ENCODE assay signal across 9 cellular contexts in genomic region chr6:24909281-24910216, GRCh38. TPM values are rescaled to one million over a fixed set of nuclear protein-coding genes. Genes with fewer than 3 reads are reported as not detected.
DNase-seq lines count a peak whose midpoint lies in the region; ATAC-seq and TF ChIP-seq lines count a peak whose summit lies in the region.
"Had no signal": no experiment of that assay in that cellular context is flagged by ENCODE, and none has a peak within 500 bp of the region (broad histone marks: within the 10 kb centered on the region; RNA-seq: fewer than 3 reads in every experiment).

No MANE protein-coding gene starts in this region.

- no peak overlapping the region for H3K9ac ChIP-seq in stomach smooth muscle (ENCODE audit: low read length in 2 of 2)

- H3K27ac ChIP-seq in stomach smooth muscle (ENCODE audit: low read length) (peak overlapping the region; percentile 41), testis (peak overlapping the region in 1 of 2 donors; percentile 15)

- H3K36me3 ChIP-seq in stomach smooth muscle (ENCODE audit: control insufficient read depth in 2 of 2, insufficient read depth in 2 of 2, low read length in 2 of 2): no peaks in the 10 kb centered on the region
- H3K36me3 ChIP-seq in testis (ENCODE audit: low read depth, missing control alignments): no peaks in the 10 kb centered on the region

- 42 to 47% methylated on average over 20 of the region's 20 CpGs for WGBS in lower leg skin, 2 donors
- 45 to 58% methylated on average over 20 of the region's 20 CpGs for WGBS in testis, 2 donors

- POLR2A ChIA-PET in activated CD4-positive, alpha-beta T cell treated with anti-CD3 and anti-CD28 coated beads for 36 hours (lab: Charles Lee): interaction anchor here (0.5 to 3.1 kb wide), 12 partner anchors 9 to 108 kb away, joined by 3 to 13 read pairs (median 5); no protein-coding TSS in a partner anchor

- peaks cover 83% of the 10 kb centered on the region for H3K4me1 Mint-ChIP-seq in activated CD4-positive, alpha-beta T cell treated with anti-CD3 and anti-CD28 coated beads for 36 hours
- H3K4me1 Mint-ChIP-seq in activated T-helper 17 cell treated with anti-CD3 and anti-CD28 coated beads, Interleukin-2, amount 50 U/mL, for 72 hours: peaks cover 75% of the 10 kb centered on the region

- H3K9me3 ChIP-seq in stomach smooth muscle (ENCODE audit: control insufficient read depth in 2 of 2, low read length in 2 of 2) (no peaks in the 10 kb centered on the region), testis (no peaks in the 10 kb centered on the region)

- peaks cover 28% of the 10 kb centered on the region for H3K4me1 ChIP-seq in stomach smooth muscle (ENCODE audit: control insufficient read depth, insufficient read depth, low read length)
- peaks cover 9% of the 10 kb centered on the region for H3K4me1 ChIP-seq in testis

- TF ChIP-seq CTCF in lower leg skin (IDR thresholded peaks at IDR 0.05): no peak
- no peak for TF ChIP-seq CTCF in testis (IDR thresholded peaks at IDR 0.05)

- peak overlapping the region; percentile 90 for H3K27ac Mint-ChIP-seq in activated CD4-positive, alpha-beta T cell treated with anti-CD3 and anti-CD28 coated beads for 36 hours
- H3K27ac Mint-ChIP-seq in activated T-helper 17 cell treated with anti-CD3 and anti-CD28 coated beads, Interleukin-2, amount 50 U/mL, for 72 hours: peak overlapping the region; percentile 84

- no peak for DNase-seq in activated CD4-positive, alpha-beta T cell treated with anti-CD3 and anti-CD28 coated beads for 36 hours
- no peak for DNase-seq in activated CD4-positive, alpha-beta T cell treated with anti-CD3 and anti-CD28 coated beads for 4 hours
- DNase-seq in lower leg skin (ENCODE audit: low spot score in 2 of 2): no peak
- no peak for DNase-seq in stimulated activated CD8-positive, alpha-beta memory T cell treated with anti-CD3 and anti-CD28 coated beads, Interleukin-4, amount 100 ng/mL, for 48 hours
- DNase-seq in testis: no peak
- DNase-seq: COR-L47 had no signal

- H3K9me3 Mint-ChIP-seq in activated CD4-positive, alpha-beta T cell treated with anti-CD3 and anti-CD28 coated beads for 36 hours (ENCODE audit: low read depth): peaks cover 2% of the 10 kb centered on the region
- no peaks in the 10 kb centered on the region for H3K9me3 Mint-ChIP-seq in activated T-helper 17 cell treated with anti-CD3 and anti-CD28 coated beads, Interleukin-2, amount 50 U/mL, for 72 hours

- intact Hi-C loops in activated CD4-positive, alpha-beta T cell treated with anti-CD3 and anti-CD28 coated beads for 36 hours (cut with DNase I, micrococcal nuclease): loop anchor here (1.0 to 5.0 kb wide), 5 partner anchors 10 to 132 kb away; no protein-coding TSS in a partner anchor
- intact Hi-C loops in lower leg skin (cut with DNase I; ENCODE audit: low total_unique reads) (no loop called here), testis (cut with DNase I; ENCODE audit: low total_unique reads) (no loop called here)

- H3K27me3 Mint-ChIP-seq in activated CD4-positive, alpha-beta T cell treated with anti-CD3 and anti-CD28 coated beads for 36 hours: no peaks in the 10 kb centered on the region
- H3K27me3 Mint-ChIP-seq in activated T-helper 17 cell treated with anti-CD3 and anti-CD28 coated beads, Interleukin-2, amount 50 U/mL, for 72 hours: no peaks in the 10 kb centered on the region

- no peak for TF ChIP-seq POLR2A in lower leg skin (IDR thresholded peaks at IDR 0.05)
- no peak for TF ChIP-seq POLR2A in testis (IDR thresholded peaks at IDR 0.05)

- H3K4me3 Mint-ChIP-seq in activated CD4-positive, alpha-beta T cell treated with anti-CD3 and anti-CD28 coated beads for 36 hours: peak overlapping the region; percentile 85
- H3K4me3 Mint-ChIP-seq in activated T-helper 17 cell treated with anti-CD3 and anti-CD28 coated beads, Interleukin-2, amount 50 U/mL, for 72 hours: peak overlapping the region; percentile 86

- CTCF ChIA-PET in activated CD4-positive, alpha-beta T cell treated with anti-CD3 and anti-CD28 coated beads for 36 hours (lab: Charles Lee): interaction anchor here (0.5 to 8.3 kb wide), 29 partner anchors 10 to 162 kb away, joined by 3 to 135 read pairs (median 5); partner anchors contain the start of gene RIPOR2

- ATAC-seq in activated CD4-positive, alpha-beta T cell treated with anti-CD3 and anti-CD28 coated beads for 36 hours: peak; percentile 42
- peak; percentile 41 for ATAC-seq in activated T-helper 17 cell treated with anti-CD3 and anti-CD28 coated beads, Interleukin-2, amount 50 U/mL, for 72 hours (replicated peaks)
- ATAC-seq in GM19328 (IDR thresholded peaks at IDR 0.05; ENCODE audit: unreplicated experiment): no peak

- H3K4me3 ChIP-seq in lower leg skin (ENCODE audit: low read depth, poor library complexity, severe bottlenecking) (peak overlapping the region; percentile 7), stomach smooth muscle (ENCODE audit: low read length in 2 of 2) (peak overlapping the region; percentile 79 to 81), testis (peak overlapping the region in 1 of 2 donors; percentile 64)

- peaks cover 22% of the 10 kb centered on the region for H3K36me3 Mint-ChIP-seq in activated CD4-positive, alpha-beta T cell treated with anti-CD3 and anti-CD28 coated beads for 36 hours (ENCODE audit: low read depth)
- peaks cover 56% of the 10 kb centered on the region for H3K36me3 Mint-ChIP-seq in activated T-helper 17 cell treated with anti-CD3 and anti-CD28 coated beads, Interleukin-2, amount 50 U/mL, for 72 hours (ENCODE audit: low read depth)

- H3K27me3 ChIP-seq in stomach smooth muscle (ENCODE audit: control insufficient read depth in 1 of 2, insufficient read depth in 2 of 2, low read length in 2 of 2) (no peaks in the 10 kb centered on the region), testis (no peaks in the 10 kb centered on the region)

RNA-seq across cellular contexts. Expression of gene RIPOR2, which starts 26.2 kb away (rescaled TPM):
- total RNA-seq in activated CD4-positive, alpha-beta T cell treated with anti-CD3 and anti-CD28 coated beads for 36 hours: 10 to 100 TPM; 60.0 to 67.0 TPM
- 100 to 1,000 TPM in 1 of 2 donors, 10 to 100 TPM in 1; 47.5 to 113 TPM for total RNA-seq in activated T-helper 17 cell treated with anti-CD3 and anti-CD28 coated beads, Interleukin-2, amount 50 U/mL, for 72 hours
- 10 to 100 TPM in 2 of 4 donors, 1 to 10 TPM in 2; 5.2 to 21.3 (median 8.6) TPM for total RNA-seq in lower leg skin
- 1 to 10 TPM; 3.7 to 10.0 TPM for total RNA-seq in testis
- 15.1 TPM for polyA plus RNA-seq in testis (ENCODE audit: insufficient read depth, low read depth, low replicate concordance)

Comparison
In these comparisons a context has a peak if more than half of its experiments do, and no peak if none do; other contexts are left out.
1. intact Hi-C loops: an anchor here in activated CD4-positive, alpha-beta T cell treated with anti-CD3 and anti-CD28 coated beads for 36 hours (1.0 to 5.0 kb wide); none called in lower leg skin and testis.